ENCODE assay signal across 8 cellular contexts in the genomic region with DNA sequence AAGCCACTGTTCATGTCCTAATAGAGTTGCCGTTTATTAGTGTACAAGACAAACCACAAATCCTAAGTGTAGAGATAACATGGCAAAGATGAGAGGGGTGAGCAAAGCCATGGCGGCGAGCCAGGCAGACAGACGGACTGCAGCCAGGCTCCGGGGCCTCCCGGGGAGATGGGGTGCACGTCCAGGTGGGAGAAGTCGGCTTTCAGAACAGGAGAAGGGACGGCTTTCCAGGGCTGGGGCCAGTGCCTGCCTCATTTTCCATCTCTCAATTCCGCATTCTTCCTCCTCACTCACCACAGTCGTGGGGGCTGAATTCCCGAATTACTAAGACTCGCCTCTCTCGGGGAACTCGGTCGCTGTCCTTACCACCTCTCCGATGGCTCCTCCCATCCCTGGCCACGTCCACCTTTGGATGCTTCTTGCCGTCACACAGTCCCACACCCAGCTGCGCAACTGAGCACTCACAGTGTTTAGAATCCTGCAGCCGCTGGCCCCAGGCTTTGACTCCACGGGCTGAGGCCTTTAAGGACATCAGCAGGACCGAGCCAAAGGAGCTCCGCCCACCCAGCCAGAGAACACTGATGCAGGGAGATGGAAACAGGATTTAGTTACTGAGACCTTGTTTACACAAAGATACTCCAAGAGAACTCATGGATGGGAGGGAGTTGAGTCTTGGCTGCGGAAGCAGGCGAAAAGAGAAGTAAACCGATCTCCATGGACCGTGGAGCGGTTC. TPM values are rescaled to one million over a fixed set of nuclear protein-coding genes. Genes with fewer than 3 reads are reported as not detected.
DNase-seq lines count a peak whose midpoint lies in the region; ATAC-seq and TF ChIP-seq lines count a peak whose summit lies in the region.

No MANE protein-coding gene starts in this region.

- H3K4me3 ChIP-seq in ACC112 (ENCODE audit: low read depth, low read length) = peak overlapping the region; percentile 73
- peak overlapping the region; percentile 36 to 39 for H3K4me3 ChIP-seq in muscle layer of colon (ENCODE audit: low read depth in 1 of 2, low read length in 2 of 2)

- intact Hi-C loops in activated CD8-positive, alpha-beta T cell treated with anti-CD3 and anti-CD28 coated beads for 36 hours (cut with micrococcal nuclease) = no loop called here

- H3K27ac ChIP-seq in ACC112 (ENCODE audit: low read depth, low read length) (no peak overlapping the region), muscle layer of colon (ENCODE audit: low read depth, low read length) (peak overlapping the region; percentile 87)

- POLR2A ChIA-PET in T-cell (lab: Charles Lee) = no interaction called here
- POLR2A ChIA-PET in activated CD8-positive, alpha-beta T cell treated with anti-CD3 and anti-CD28 coated beads for 36 hours (lab: Charles Lee) = no interaction called here

- H3K4me1 Mint-ChIP-seq in T-cell = no peaks in the 10 kb centered on the region
- H3K4me1 Mint-ChIP-seq in activated CD8-positive, alpha-beta T cell treated with anti-CD3 and anti-CD28 coated beads for 36 hours (ENCODE audit: low read depth) = no peaks in the 10 kb centered on the region

- peak overlapping the region; percentile 81 for H2AFZ ChIP-seq in ACC112 (ENCODE audit: low read length, unreplicated experiment)

- H3K36me3 ChIP-seq in ACC112 (ENCODE audit: insufficient read depth, low read length) (no peaks in the 10 kb centered on the region), muscle layer of colon (ENCODE audit: insufficient read depth, low read length) (no peaks in the 10 kb centered on the region)

- H3K4me3 Mint-ChIP-seq in T-cell = no peak overlapping the region
- H3K4me3 Mint-ChIP-seq in activated CD8-positive, alpha-beta T cell treated with anti-CD3 and anti-CD28 coated beads for 36 hours = no peak overlapping the region

- no peak for TF ChIP-seq CTCF in activated CD8-positive, alpha-beta T cell treated with anti-CD3 and anti-CD28 coated beads for 36 hours (IDR thresholded peaks at IDR 0.05)

- no peaks in the 10 kb centered on the region for H3K27me3 ChIP-seq in ACC112 (ENCODE audit: insufficient read depth, low read length)
- no peaks in the 10 kb centered on the region for H3K27me3 ChIP-seq in muscle layer of colon (ENCODE audit: control insufficient read depth in 1 of 2, insufficient read depth in 2 of 2, low read length in 2 of 2)

- no peaks in the 10 kb centered on the region for H3K9me3 ChIP-seq in muscle layer of colon (ENCODE audit: low read length)

- peaks cover 4 to 5% of the 10 kb centered on the region in 2 donors for H3K27me3 Mint-ChIP-seq in T-cell
- H3K27me3 Mint-ChIP-seq in activated CD8-positive, alpha-beta T cell treated with anti-CD3 and anti-CD28 coated beads for 36 hours = no peaks in the 10 kb centered on the region

- H3K27ac Mint-ChIP-seq in T-cell = no peak overlapping the region
- H3K27ac Mint-ChIP-seq in activated CD8-positive, alpha-beta T cell treated with anti-CD3 and anti-CD28 coated beads for 36 hours = no peak overlapping the region

- CTCF ChIA-PET in T-cell (lab: Charles Lee) = interaction anchor here in 1 of 2 donors (0.7 kb wide), 3 partner anchors 65 to 109 kb away, joined by 3 to 4 read pairs (median 3); no protein-coding TSS in a partner anchor
- CTCF ChIA-PET in activated CD8-positive, alpha-beta T cell treated with anti-CD3 and anti-CD28 coated beads for 36 hours (lab: Charles Lee) = interaction anchor here (1.0 kb wide), 1 partner anchor 16 kb away, joined by 3 read pairs; no protein-coding TSS in a partner anchor

- peak; percentile 19 for ATAC-seq in esophagus mucosa
- no peak for ATAC-seq in T-cell (replicated peaks in 1 of 4)
- ATAC-seq in activated CD8-positive, alpha-beta T cell treated with anti-CD3 and anti-CD28 coated beads for 36 hours = no peak
- no peak for ATAC-seq in HG02840 (IDR thresholded peaks at IDR 0.05; ENCODE audit: low FRiP score, unreplicated experiment)

- H3K79me2 ChIP-seq in ACC112 (ENCODE audit: control insufficient read depth, insufficient read depth, low read length, unreplicated experiment) = no peaks in the 10 kb centered on the region

- peaks cover 7% of the 10 kb centered on the region for H3K4me1 ChIP-seq in ACC112 (ENCODE audit: control insufficient read depth, insufficient read depth, low read length, unreplicated experiment)
- peaks cover 11% of the 10 kb centered on the region for H3K4me1 ChIP-seq in muscle layer of colon (ENCODE audit: insufficient read depth, low read length)

- H3K9ac ChIP-seq in muscle layer of colon (ENCODE audit: low read length) = peak overlapping the region; percentile 25

- no peaks in the 10 kb centered on the region for H3K36me3 Mint-ChIP-seq in T-cell
- peaks cover 1% of the 10 kb centered on the region for H3K36me3 Mint-ChIP-seq in activated CD8-positive, alpha-beta T cell treated with anti-CD3 and anti-CD28 coated beads for 36 hours (ENCODE audit: low read depth)

- H3K9me3 Mint-ChIP-seq in T-cell = peaks cover 0 to 10% (median 5%) of the 10 kb centered on the region in 3 donors
- H3K9me3 Mint-ChIP-seq in activated CD8-positive, alpha-beta T cell treated with anti-CD3 and anti-CD28 coated beads for 36 hours = peaks cover 2% of the 10 kb centered on the region

- DNase-seq in NCI-H187 (lab: John Stamatoyannopoulos, UW) = peak; percentile 64 to 65
- no peak for DNase-seq in dermis blood vessel endothelial cell
- DNase-seq in T-cell = no peak
- DNase-seq in activated CD8-positive, alpha-beta T cell treated with anti-CD3 and anti-CD28 coated beads for 36 hours = no peak

RNA-seq across cellular contexts. Expression of a gene that starts 59.7 kb away (rescaled TPM):
- 1.1 TPM for total RNA-seq in esophagus mucosa
- 0.51 and 0.70 TPM in 2 replicates for total RNA-seq in dermis blood vessel endothelial cell
- total RNA-seq in T-cell = 1 to 10 TPM in 3 of 5 donors, under 1 TPM in 2; 0.40 to 1.8 (median 1.2) TPM
- under 1 TPM; 0.34 to 0.63 TPM for total RNA-seq in activated CD8-positive, alpha-beta T cell treated with anti-CD3 and anti-CD28 coated beads for 36 hours

Comparison
In these comparisons a context has a peak if more than half of its experiments do, and no peak if none do; other contexts are left out.
1. DNase-seq: peak in NCI-H187 (2 of 2); none in dermis blood vessel endothelial cell (single experiment), T-cell (0 of 34) and activated CD8-positive, alpha-beta T cell treated with anti-CD3 and anti-CD28 coated beads for 36 hours (single experiment).